1 cellular context compared by ENCODE assay signal in genomic region chr2:43773876-43774613, GRCh38.
A peak's percentile ranks its signal among the peaks of the same experiment; 100 is the strongest.
TF ChIP-seq lines count a peak whose summit lies in the region.

TSS of gene DYNC2LI1 (plus strand) at chr2:43774039. CDS start at chr2:43774139, 100 bp downstream.

TF ChIP-seq in K562, 482 proteins besides CTCF, POLR2A, EP300 and RAD21 (continued from another document and continues in another):
- TF ChIP-seq ZBTB7A (IDR thresholded peaks at IDR 0.05; ENCODE audit: borderline replicate concordance, control insufficient read depth, low read depth, low read length): peak; percentile 50; the same call in 1 of the 2 replicates
- no peak for TF ChIP-seq GATAD2B (IDR thresholded peaks at IDR 0.05; ENCODE audit: borderline replicate concordance)
- no peak for TF ChIP-seq HMGN3 (IDR thresholded peaks at IDR 0.05; ENCODE audit: borderline replicate concordance, extremely low read depth, insufficient read length, low read depth, low read length)
- no peak for TF ChIP-seq ZNF24 (IDR thresholded peaks at IDR 0.05)
- TF ChIP-seq U2AF2 (optimal IDR thresholded peaks at IDR 0.05; ENCODE audit: low read depth, low read length): no peak
- no peak for TF ChIP-seq RBM15 (IDR thresholded peaks at IDR 0.05; ENCODE audit: insufficient read depth, low read length)
- TF ChIP-seq ZBED1 (IDR thresholded peaks at IDR 0.05): no peak
- peak in 1 of 2 experiments; percentile 93 for TF ChIP-seq AFF1 (IDR thresholded peaks at IDR 0.05; ENCODE audit: low read depth in 1 of 2, partially characterized antibody in 2 of 2)
- TF ChIP-seq TEAD1 (CRISPR knock-in tag; IDR thresholded peaks at IDR 0.05): peak; percentile 36 to 68; a peak in 2 of 4 replicates
- TF ChIP-seq ZNF165 (CRISPR knock-in tag; IDR thresholded peaks at IDR 0.05; ENCODE audit: borderline replicate concordance): no peak
- no peak for TF ChIP-seq ZHX1 (conservative IDR thresholded peaks at IDR 0.05; ENCODE audit: low read length)
- no peak for TF ChIP-seq MCM5 (IDR thresholded peaks at IDR 0.05; ENCODE audit: low read depth)
- TF ChIP-seq ZC3H4 (CRISPR knock-in tag; IDR thresholded peaks at IDR 0.05; ENCODE audit: borderline replicate concordance): no peak
- TF ChIP-seq GATA2 (CRISPR knock-in tag; IDR thresholded peaks at IDR 0.05): no peak
- no peak for TF ChIP-seq ZBTB49 (CRISPR knock-in tag; IDR thresholded peaks at IDR 0.05; ENCODE audit: borderline replicate concordance)
- no peak for TF ChIP-seq ELK3 (CRISPR knock-in tag; IDR thresholded peaks at IDR 0.05)
- TF ChIP-seq SRSF9 (IDR thresholded peaks at IDR 0.05; ENCODE audit: borderline replicate concordance, low read depth, low read length): no peak
- peak; percentile 88 for TF ChIP-seq MBD2 (IDR thresholded peaks at IDR 0.05; ENCODE audit: borderline replicate concordance, low read depth)
- no peak for TF ChIP-seq BACH1 (tag; IDR thresholded peaks at IDR 0.05)
- TF ChIP-seq ATF3 (IDR thresholded peaks at IDR 0.05): no peak
- 0 out of 2 replicates have a peak, but pooled peaks have one; percentile 50 for TF ChIP-seq ATF3 (CRISPR knock-in tag; conservative IDR thresholded peaks at IDR 0.05)
- no peak for TF ChIP-seq CGGBP1 (CRISPR knock-in tag; IDR thresholded peaks at IDR 0.05)
- no peak for TF ChIP-seq SRSF7 (optimal IDR thresholded peaks at IDR 0.05; ENCODE audit: low read depth, low read length)
- no peak for TF ChIP-seq ZNF766 (CRISPR knock-in tag; conservative IDR thresholded peaks at IDR 0.05)
- TF ChIP-seq MAX (CRISPR knock-in tag; IDR thresholded peaks at IDR 0.05): no peak
- TF ChIP-seq CEBPG (CRISPR knock-in tag; IDR thresholded peaks at IDR 0.05): peak; percentile 85
- TF ChIP-seq CEBPG (tag; conservative IDR thresholded peaks at IDR 0.05 in 1 of 2, IDR thresholded peaks at IDR 0.05 in 1 of 2): no peak
- no peak for TF ChIP-seq ZBTB34 (CRISPR knock-in tag; IDR thresholded peaks at IDR 0.05)
- peak; percentile 96 for TF ChIP-seq MTA1 (IDR thresholded peaks at IDR 0.05; ENCODE audit: borderline replicate concordance)
- peak; percentile 98 for TF ChIP-seq ZNF143 (CRISPR knock-in tag; IDR thresholded peaks at IDR 0.05)
- no peak for TF ChIP-seq EHMT2 (IDR thresholded peaks at IDR 0.05)
- TF ChIP-seq HMG20B (CRISPR knock-in tag; IDR thresholded peaks at IDR 0.05): no peak
- TF ChIP-seq ZNF175 (CRISPR knock-in tag; IDR thresholded peaks at IDR 0.05; ENCODE audit: low read depth): no peak
- peak in 2 of 3 experiments; percentile 67 to 79 for TF ChIP-seq YY1 (IDR thresholded peaks at IDR 0.05; ENCODE audit: borderline replicate concordance in 1 of 3, control insufficient read depth in 1 of 3, extremely low read depth in 1 of 3, insufficient read depth in 3 of 3, insufficient read length in 1 of 3, insufficient replicate concordance in 2 of 3, low read depth in 1 of 3, low read length in 2 of 3)
- TF ChIP-seq SRSF3 (IDR thresholded peaks at IDR 0.05; ENCODE audit: insufficient read depth, low read length): no peak
- peak; percentile 80; the same call in 1 of the 2 replicates for TF ChIP-seq ATF7 (IDR thresholded peaks at IDR 0.05)
- no peak for TF ChIP-seq E4F1 (CRISPR knock-in tag; IDR thresholded peaks at IDR 0.05; ENCODE audit: borderline replicate concordance)
- peak; percentile 37 for TF ChIP-seq POLR2B (IDR thresholded peaks at IDR 0.05; ENCODE audit: low read depth, partially characterized antibody)
- 0 out of 2 replicates have a peak, but pooled peaks have one; percentile 25 for TF ChIP-seq SMARCA4 (IDR thresholded peaks at IDR 0.05)
- no peak; the same call in 1 of the 2 replicates for TF ChIP-seq ZBTB33 (CRISPR knock-in tag; IDR thresholded peaks at IDR 0.05)
- no peak; the same call in 1 of the 2 replicates for TF ChIP-seq ZNF384 (IDR thresholded peaks at IDR 0.05; ENCODE audit: low read depth, low read length)
- TF ChIP-seq ARID3B (CRISPR knock-in tag; IDR thresholded peaks at IDR 0.05; ENCODE audit: borderline replicate concordance): no peak
- no peak for TF ChIP-seq ZNF41 (CRISPR knock-in tag; conservative IDR thresholded peaks at IDR 0.05)
